Comparison of ENCODE assay signal across 12 cellular contexts in the genomic region with DNA sequence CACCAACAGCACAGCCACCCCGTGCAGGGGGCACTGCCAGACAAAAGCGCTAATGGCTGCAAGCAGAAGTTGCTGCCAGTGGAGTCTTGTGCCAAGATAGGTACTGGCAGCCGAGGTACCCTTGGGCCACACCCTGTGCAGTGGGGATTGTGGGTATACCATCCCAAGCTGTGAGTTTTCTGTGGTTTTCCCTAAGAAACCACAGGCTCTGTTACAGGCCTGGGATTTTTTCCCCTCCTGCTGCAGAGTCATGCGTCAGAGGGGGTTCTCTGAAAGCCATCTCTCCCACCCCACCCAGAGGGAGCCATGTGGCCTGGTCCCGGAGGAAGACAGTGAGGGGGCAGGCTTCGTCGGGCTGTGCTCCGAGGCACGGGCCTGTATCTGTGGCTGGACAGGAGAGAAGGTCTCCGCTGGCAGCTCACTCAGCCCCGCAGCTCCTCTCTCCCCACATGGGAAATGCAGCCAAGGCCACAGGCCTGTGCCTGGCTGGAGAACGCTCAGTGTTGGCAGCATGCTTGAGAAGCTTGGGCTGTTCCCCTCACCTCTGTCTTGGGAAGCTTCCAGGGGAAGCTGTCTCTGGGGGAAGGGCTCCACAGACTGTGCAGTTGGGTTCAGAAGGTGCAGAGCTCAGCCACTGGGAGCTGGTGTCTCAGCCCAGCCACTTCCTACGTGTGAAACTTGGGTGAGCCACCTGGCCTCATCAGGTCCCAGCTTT. TPM values are rescaled to one million over a fixed set of nuclear protein-coding genes. Genes with fewer than 3 reads are reported as not detected.
DNase-seq lines count a peak whose midpoint lies in the region; ATAC-seq and TF ChIP-seq lines count a peak whose summit lies in the region.
"Had no signal": no experiment of that assay in that cellular context is flagged by ENCODE, and none has a peak within 500 bp of the region (broad histone marks: within the 10 kb centered on the region; RNA-seq: fewer than 3 reads in every experiment).

No MANE protein-coding gene starts in this region.

- H3K27me3 Mint-ChIP-seq in chondrocyte (ENCODE audit: low read depth): no peaks in the 10 kb centered on the region
- H3K27me3 Mint-ChIP-seq: stimulated activated naive CD8-positive, alpha-beta T cell treated with anti-CD3 and anti-CD28 coated beads, Interleukin-15, Interleukin-2, amounts not matched to agents 100 ng/mL and 50 ng/mL, for 24 hours had no signal

- no peak for TF ChIP-seq CTCF in chondrocyte (IDR thresholded peaks at IDR 0.05)

- peak; percentile 79 for DNase-seq in AG08395 (ENCODE audit: low spot score)
- peak; percentile 83 for DNase-seq in LHCN-M2 (ENCODE audit: low read depth)
- DNase-seq in chondrocyte (ENCODE audit: low spot score): peak; percentile 74
- peak; percentile 89 for DNase-seq in myocyte (ENCODE audit: low read depth)
- DNase-seq in cortex of kidney (lab: John Stamatoyannopoulos, UW): no peak
- no peak for DNase-seq in germinal center (ENCODE audit: low spot score)
- DNase-seq in NCI-H1105 treated with DMSO at 0.1 percent for 48 hours (lab: John Stamatoyannopoulos, UW): no peak
- DNase-seq: MM.1S had no signal

- H3K4me1 Mint-ChIP-seq in chondrocyte (ENCODE audit: low read depth): peaks cover 47% of the 10 kb centered on the region

- H3K27ac Mint-ChIP-seq in chondrocyte (ENCODE audit: unreplicated experiment): peak overlapping the region; percentile 85
- H3K27ac Mint-ChIP-seq: dendritic cell treated with granulocyte-macrophage colony-stimulating factor and Interleukin-4, amounts not matched to agents 40 ng/mL and 50 ng/mL, for 4 days; natural killer cell treated with Interleukin-12 subunit alpha and Interleukin-12 subunit beta and Interleukin-15 and Interleukin-18, amount 100 ng/mL, for 72 hours; stimulated activated naive CD8-positive, alpha-beta T cell treated with anti-CD3 and anti-CD28 coated beads, Interleukin-15, Interleukin-2, amounts not matched to agents 100 ng/mL and 50 ng/mL, for 24 hours had no signal

- ATAC-seq in HG03196 (IDR thresholded peaks at IDR 0.05; ENCODE audit: unreplicated experiment): no peak

- H3K36me3 Mint-ChIP-seq in chondrocyte (ENCODE audit: low read depth): no peaks in the 10 kb centered on the region
- H3K36me3 Mint-ChIP-seq: natural killer cell treated with Interleukin-12 subunit alpha and Interleukin-12 subunit beta and Interleukin-15 and Interleukin-18, amount 100 ng/mL, for 72 hours had no signal

- no peaks in the 10 kb centered on the region for H3K9me3 Mint-ChIP-seq in chondrocyte (ENCODE audit: low read depth)
- H3K9me3 Mint-ChIP-seq: dendritic cell treated with granulocyte-macrophage colony-stimulating factor and Interleukin-4, amounts not matched to agents 40 ng/mL and 50 ng/mL, for 4 days; natural killer cell treated with Interleukin-12 subunit alpha and Interleukin-12 subunit beta and Interleukin-15 and Interleukin-18, amount 100 ng/mL, for 72 hours; stimulated activated naive CD8-positive, alpha-beta T cell treated with anti-CD3 and anti-CD28 coated beads, Interleukin-15, Interleukin-2, amounts not matched to agents 100 ng/mL and 50 ng/mL, for 24 hours had no signal

- H3K4me3 Mint-ChIP-seq in chondrocyte (ENCODE audit: unreplicated experiment): no peak overlapping the region
- H3K4me3 Mint-ChIP-seq: dendritic cell treated with granulocyte-macrophage colony-stimulating factor and Interleukin-4, amounts not matched to agents 40 ng/mL and 50 ng/mL, for 4 days; natural killer cell treated with Interleukin-12 subunit alpha and Interleukin-12 subunit beta and Interleukin-15 and Interleukin-18, amount 100 ng/mL, for 72 hours; stimulated activated naive CD8-positive, alpha-beta T cell treated with anti-CD3 and anti-CD28 coated beads, Interleukin-15, Interleukin-2, amounts not matched to agents 100 ng/mL and 50 ng/mL, for 24 hours had no signal

RNA-seq across cellular contexts. Expression of a gene that starts 42.5 kb away (rescaled TPM):
- 54.4 and 54.9 TPM in 2 replicates for total RNA-seq in LHCN-M2 (2014; rRNA removed)
- 10.7 TPM for polyA plus RNA-seq in LHCN-M2 (2012)
- total RNA-seq in chondrocyte: 2.3 to 4.1 TPM (median 3.2 TPM) in 3 replicates
- total RNA-seq in myocyte: 0.16 and 0.19 TPM in 2 replicates
- 0.09 TPM for polyA plus RNA-seq in myocyte (2012)

RNA-seq across cellular contexts. Expression of a gene that starts 54.0 kb away (rescaled TPM):
- total RNA-seq in LHCN-M2 (2014; rRNA removed) (15.5 and 17.0 TPM in 2 replicates), chondrocyte (13.9 to 18.3 TPM (median 18.2 TPM) in 3 replicates), myocyte (16.3 and 20.4 TPM in 2 replicates)
- polyA plus RNA-seq in LHCN-M2 (2012): 5.5 TPM
- 12.6 TPM for polyA plus RNA-seq in myocyte (2012)

Comparison
In these comparisons a context has a peak if more than half of its experiments do, and no peak if none do; other contexts are left out.
1. DNase-seq: peak in AG08395 (single experiment), LHCN-M2 (single experiment), chondrocyte (single experiment) and myocyte (single experiment); none in cortex of kidney (single experiment), germinal center (single experiment) and NCI-H1105 treated with DMSO at 0.1 percent for 48 hours (single experiment).
2. RNA of a gene that starts 42.5 kb away (total RNA-seq): 54.4 to 54.9 TPM in LHCN-M2; 2.3 to 4.1 TPM in chondrocyte and 0.16 to 0.19 TPM in myocyte; every median in the first group is over 10 times any median in the second.